In genomic region chr1:70142120-70142519, GRCh38 we compare ENCODE assay signal across 10 cellular contexts.
A peak's percentile ranks its signal among the peaks of the same experiment; 100 is the strongest.
DNase-seq lines count a peak whose midpoint lies in the region; ATAC-seq and TF ChIP-seq lines count a peak whose summit lies in the region.
"Had no signal": no experiment of that assay in that cellular context is flagged by ENCODE, and none has a peak within 500 bp of the region (broad histone marks: within the 10 kb centered on the region; RNA-seq: fewer than 3 reads in every experiment).

No MANE protein-coding gene starts in this region.

- no peak overlapping the region for H3K27ac ChIP-seq in OCI-LY7 (ENCODE audit: low read depth, low read length, poor library complexity, severe bottlenecking)
- H3K27ac ChIP-seq in effector memory CD4-positive, alpha-beta T cell (ENCODE audit: insufficient read depth, low read length, poor library complexity, severe bottlenecking): no peak overlapping the region

- no TSS peak for BruUV-seq in OCI-LY7 (replicated peaks; lab: Mats Ljungman, UMichigan)

- H3K27ac Mint-ChIP-seq in nephron: peak overlapping the region in 2 of 3 experiments; percentile 77 to 79
- H3K27ac Mint-ChIP-seq: activated CD4-positive, alpha-beta T cell treated with anti-CD3 and anti-CD28 coated beads for 36 hours had no signal

- H3K4me2 ChIP-seq in OCI-LY7 (ENCODE audit: low read length): no peak overlapping the region

- DNase-seq in AG20443 (ENCODE audit: low spot score): peak; percentile 27
- no peak for DNase-seq in OCI-LY7 (ENCODE audit: low spot score)
- DNase-seq in epithelial cell of proximal tubule (ENCODE audit: low read depth): no peak
- no peak for DNase-seq in NCI-H2029 treated with DMSO at 0.1 percent for 48 hours (lab: John Stamatoyannopoulos, UW)
- DNase-seq in effector memory CD4-positive, alpha-beta T cell: no peak
- DNase-seq in DMS53 treated with DMSO at 0.1 percent for 48 hours (lab: John Stamatoyannopoulos, UW; ENCODE audit: unreplicated experiment): no peak
- DNase-seq: activated CD4-positive, alpha-beta T cell treated with anti-CD3 and anti-CD28 coated beads for 36 hours; COR-L47 had no signal

- H3K9me3 Mint-ChIP-seq in nephron: no peaks in the 10 kb centered on the region

- H3K9me3 ChIP-seq in OCI-LY7 (ENCODE audit: low read length): no peaks in the 10 kb centered on the region
- no peaks in the 10 kb centered on the region for H3K9me3 ChIP-seq in effector memory CD4-positive, alpha-beta T cell (ENCODE audit: control insufficient read depth, low read length)

- H3K79me2 ChIP-seq in OCI-LY7 (ENCODE audit: insufficient read depth, low read depth, low read length): no peaks in the 10 kb centered on the region

- intact Hi-C loops in OCI-LY7 (cut with micrococcal nuclease; ENCODE audit: unreplicated experiment): no loop called here

- TF ChIP-seq CTCF in OCI-LY7 (conservative IDR thresholded peaks at IDR 0.05; ENCODE audit: low read length): peak; percentile 63
- peak; percentile 12 for TF ChIP-seq CTCF in epithelial cell of proximal tubule (conservative IDR thresholded peaks at IDR 0.05; ENCODE audit: low read depth, low read length)
- TF ChIP-seq CTCF in nephron (IDR thresholded peaks at IDR 0.05; ENCODE audit: unreplicated experiment in 3 of 3): peak; percentile 18 to 28 (median 18)

- peaks cover 40% of the 10 kb centered on the region for H3K4me1 Mint-ChIP-seq in nephron
- H3K4me1 Mint-ChIP-seq: activated CD4-positive, alpha-beta T cell treated with anti-CD3 and anti-CD28 coated beads for 36 hours had no signal

- no peaks in the 10 kb centered on the region for H3K4me1 ChIP-seq in OCI-LY7 (ENCODE audit: insufficient read depth, low read length, poor library complexity, severe bottlenecking)
- H3K4me1 ChIP-seq in effector memory CD4-positive, alpha-beta T cell (ENCODE audit: control insufficient read depth, insufficient read depth, low read length, poor library complexity, severe bottlenecking): no peaks in the 10 kb centered on the region

- CTCF ChIA-PET in OCI-LY7 (lab: Charles Lee; ENCODE audit: unreplicated experiment): no interaction called here

- H3K27me3 ChIP-seq in effector memory CD4-positive, alpha-beta T cell (replicated peaks; ENCODE audit: control insufficient read depth, insufficient read depth, low read length, poor library complexity, severe bottlenecking): no peaks in the 10 kb centered on the region

- H3K9me2 ChIP-seq in OCI-LY7 (ENCODE audit: insufficient read depth, low read length): no peaks in the 10 kb centered on the region

- H3K4me3 ChIP-seq in OCI-LY7 (ENCODE audit: low read depth, low read length, poor library complexity, severe bottlenecking): no peak overlapping the region
- no peak overlapping the region for H3K4me3 ChIP-seq in epithelial cell of proximal tubule (ENCODE audit: low read depth, low read length)
- H3K4me3 ChIP-seq in effector memory CD4-positive, alpha-beta T cell (ENCODE audit: insufficient read depth, low read depth, low read length, poor library complexity, severe bottlenecking): no peak overlapping the region

- no peaks in the 10 kb centered on the region for H4K20me1 ChIP-seq in OCI-LY7 (ENCODE audit: insufficient read depth, low read length)

- H3K27me3 Mint-ChIP-seq in nephron (ENCODE audit: low read depth): no peaks in the 10 kb centered on the region
- H3K27me3 Mint-ChIP-seq: activated CD4-positive, alpha-beta T cell treated with anti-CD3 and anti-CD28 coated beads for 36 hours had no signal

- ATAC-seq in HG02885 (IDR thresholded peaks at IDR 0.05; ENCODE audit: poor library complexity, unreplicated experiment): no peak
- ATAC-seq: activated CD4-positive, alpha-beta T cell treated with anti-CD3 and anti-CD28 coated beads for 36 hours had no signal

- peaks cover 3% of the 10 kb centered on the region for H3K36me3 Mint-ChIP-seq in nephron (ENCODE audit: low read depth)

- H2AFZ ChIP-seq in OCI-LY7 (ENCODE audit: low read length): no peak overlapping the region

- no peak overlapping the region for H3K4me3 Mint-ChIP-seq in nephron
- H3K4me3 Mint-ChIP-seq: activated CD4-positive, alpha-beta T cell treated with anti-CD3 and anti-CD28 coated beads for 36 hours had no signal

- H3K36me3 ChIP-seq in OCI-LY7 (ENCODE audit: insufficient read depth, low read length): peaks cover 9% of the 10 kb centered on the region; the same call in 1 of the 2 replicates
- peaks cover 2% of the 10 kb centered on the region for H3K36me3 ChIP-seq in effector memory CD4-positive, alpha-beta T cell (ENCODE audit: control insufficient read depth, insufficient read depth, low read length)

- POLR2A ChIA-PET in OCI-LY7 (lab: Charles Lee): interaction anchor here (0.5 to 1.6 kb wide), 5 partner anchors 8 to 357 kb away, joined by 3 to 5 read pairs (median 3); no protein-coding TSS in a partner anchor

Comparison
In these comparisons a context has a peak if more than half of its experiments do, and no peak if none do; other contexts are left out.
1. CTCF ChIP-seq: peak in every context shown above with its lines; median percentile 63 in OCI-LY7; 18 in nephron; 12 in epithelial cell of proximal tubule.